ENCODE assay signal across 8 cellular contexts in genomic region chr12:120713861-120714482, GRCh38. TPM values are rescaled to one million over a fixed set of nuclear protein-coding genes. Genes with fewer than 3 reads are reported as not detected.
DNase-seq lines count a peak whose midpoint lies in the region; ATAC-seq, FAIRE-seq and TF ChIP-seq lines count a peak whose summit lies in the region.

No MANE protein-coding gene starts in this region.

- H3K4me1 ChIP-seq in HEK293 (ENCODE audit: control insufficient read depth, insufficient read depth, low read length) = peaks cover 3% of the 10 kb centered on the region; the same call in 1 of the 2 replicates

- no peaks in the 10 kb centered on the region for H3K9me3 ChIP-seq in HEK293 (ENCODE audit: control insufficient read depth, insufficient read depth, low read depth, low read length)

- CTCF ChIA-PET in BJ (lab: Yijun Ruan, JAX) = interaction anchor here (0.6 to 2.3 kb wide), 4 partner anchors 65 to 133 kb away, joined by 3 to 14 read pairs (median 4); partner anchors contain the start of gene POP5
- CTCF ChIA-PET in HEK293 (lab: Yijun Ruan, JAX) = interaction anchor here (0.6 to 1.7 kb wide), 7 partner anchors 11 to 257 kb away, joined by 3 to 9 read pairs (median 4); partner anchors contain the start of gene ACADS

- H3K27me3 ChIP-seq in BJ (ENCODE audit: control insufficient read depth, insufficient read depth, low read length) = no peaks in the 10 kb centered on the region
- no peaks in the 10 kb centered on the region for H3K27me3 ChIP-seq in bronchial epithelial cell (ENCODE audit: control insufficient read depth, insufficient read depth, low read length)

- H3K27ac ChIP-seq in HEK293 (ENCODE audit: extremely low read depth, low read depth, low read length) = no peak overlapping the region

- no peak overlapping the region for H3K4me3 ChIP-seq in BJ (ENCODE audit: low read depth, low read length)
- H3K4me3 ChIP-seq in HEK293 (ENCODE audit: low read depth, low read length) = no peak overlapping the region
- H3K4me3 ChIP-seq in WI38 (ENCODE audit: low read depth, low read length) = no peak overlapping the region
- no peak overlapping the region for H3K4me3 ChIP-seq in bronchial epithelial cell (ENCODE audit: low read depth, low read length)

- H3K36me3 ChIP-seq in BJ (ENCODE audit: control insufficient read depth, insufficient read depth, low read length) (peaks cover 15% of the 10 kb centered on the region), HEK293 (ENCODE audit: control insufficient read depth in 2 of 2, insufficient read depth in 1 of 2, low read length in 2 of 2) (peaks cover 41 to 67% of the 10 kb centered on the region in 2 experiments), bronchial epithelial cell (ENCODE audit: control insufficient read depth, insufficient read depth, low read length) (peaks cover 19% of the 10 kb centered on the region)

- POLR2A ChIA-PET in BJ (lab: Charles Lee) (interaction anchor here (0.6 kb wide), 1 partner anchor 64 kb away, joined by 5 read pairs; no protein-coding TSS in a partner anchor), HEK293 (lab: Yijun Ruan, JAX) (no interaction called here)

- TF ChIP-seq CTCF in BJ (IDR thresholded peaks at IDR 0.05; ENCODE audit: insufficient read depth, low read depth, low read length) (peak; percentile 86), HEK293 (tag by site-specific recombination; IDR thresholded peaks at IDR 0.05) (peak; percentile 60), WI38 (IDR thresholded peaks at IDR 0.05; ENCODE audit: low read depth, low read length) (peak; percentile 67), bronchial epithelial cell (IDR thresholded peaks at IDR 0.05; ENCODE audit: insufficient read depth, low read length, severe bottlenecking) (peak; percentile 87)

- DNase-seq in BJ (ENCODE audit: low read depth) (no peak), NCI-H345 (lab: John Stamatoyannopoulos, UW) (peak; percentile 78), bronchial epithelial cell (ENCODE audit: low read depth) (peak; percentile 67), kidney glomerular epithelial cell (lab: John Stamatoyannopoulos, UW) (peak; percentile 73)
- DNase-seq in stimulated activated CD4-positive, alpha-beta T cell treated with anti-CD3 and anti-CD28 coated beads, Interleukin-4, amount 100 ng/mL, for 1 hour = peak; percentile 52

- FAIRE-seq in bronchial epithelial cell (lab: Jason Lieb, UNC) = no peak

- no peak for ATAC-seq in GM18498 (IDR thresholded peaks at IDR 0.05; ENCODE audit: unreplicated experiment)

TF ChIP-seq in HEK293, 187 proteins besides CTCF, POLR2A, EP300 and RAD21 (continues in another document):
- TF ChIP-seq SP3 (tag by site-specific recombination; IDR thresholded peaks at IDR 0.05) (no peak), ZNF366 (tag by site-specific recombination; conservative IDR thresholded peaks at IDR 0.05) (no peak), ZNF639 (tag by site-specific recombination; IDR thresholded peaks at IDR 0.05) (no peak), ZNF341 (tag by site-specific recombination; IDR thresholded peaks at IDR 0.05; ENCODE audit: low read depth) (no peak), ZNF654 (tag by site-specific recombination; IDR thresholded peaks at IDR 0.05; ENCODE audit: low read depth) (peak; percentile 60), ZFP37 (tag by site-specific recombination; IDR thresholded peaks at IDR 0.05) (no peak), ZBTB11 (tag by site-specific recombination; conservative IDR thresholded peaks at IDR 0.05; ENCODE audit: low read depth) (peak; percentile 79), ZNF24 (tag by site-specific recombination; IDR thresholded peaks at IDR 0.05) (no peak), ZBTB21 (tag by site-specific recombination; IDR thresholded peaks at IDR 0.05) (no peak), ZNF266 (tag by site-specific recombination; IDR thresholded peaks at IDR 0.05; ENCODE audit: low read depth) (no peak), ZNF660 (tag by site-specific recombination; IDR thresholded peaks at IDR 0.05) (peak; percentile 74), ZFHX2 (tag by site-specific recombination; conservative IDR thresholded peaks at IDR 0.05) (no peak), IKZF3 (tag by site-specific recombination; IDR thresholded peaks at IDR 0.05) (no peak), ZNF600 (tag by site-specific recombination; IDR thresholded peaks at IDR 0.05) (peak; percentile 73)
- TF ChIP-seq, protein P1, sequence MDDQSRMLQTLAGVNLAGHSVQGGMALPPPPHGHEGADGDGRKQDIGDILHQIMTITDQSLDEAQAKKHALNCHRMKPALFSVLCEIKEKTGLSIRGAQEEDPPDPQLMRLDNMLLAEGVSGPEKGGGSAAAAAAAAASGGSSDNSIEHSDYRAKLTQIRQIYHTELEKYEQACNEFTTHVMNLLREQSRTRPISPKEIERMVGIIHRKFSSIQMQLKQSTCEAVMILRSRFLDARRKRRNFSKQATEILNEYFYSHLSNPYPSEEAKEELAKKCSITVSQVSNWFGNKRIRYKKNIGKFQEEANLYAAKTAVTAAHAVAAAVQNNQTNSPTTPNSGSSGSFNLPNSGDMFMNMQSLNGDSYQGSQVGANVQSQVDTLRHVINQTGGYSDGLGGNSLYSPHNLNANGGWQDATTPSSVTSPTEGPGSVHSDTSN (CRISPR knock-in tag; IDR thresholded peaks at IDR 0.05) = no peak
- TF ChIP-seq, protein P2, sequence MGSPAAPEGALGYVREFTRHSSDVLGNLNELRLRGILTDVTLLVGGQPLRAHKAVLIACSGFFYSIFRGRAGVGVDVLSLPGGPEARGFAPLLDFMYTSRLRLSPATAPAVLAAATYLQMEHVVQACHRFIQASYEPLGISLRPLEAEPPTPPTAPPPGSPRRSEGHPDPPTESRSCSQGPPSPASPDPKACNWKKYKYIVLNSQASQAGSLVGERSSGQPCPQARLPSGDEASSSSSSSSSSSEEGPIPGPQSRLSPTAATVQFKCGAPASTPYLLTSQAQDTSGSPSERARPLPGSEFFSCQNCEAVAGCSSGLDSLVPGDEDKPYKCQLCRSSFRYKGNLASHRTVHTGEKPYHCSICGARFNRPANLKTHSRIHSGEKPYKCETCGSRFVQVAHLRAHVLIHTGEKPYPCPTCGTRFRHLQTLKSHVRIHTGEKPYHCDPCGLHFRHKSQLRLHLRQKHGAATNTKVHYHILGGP (tag by site-specific recombination; IDR thresholded peaks at IDR 0.05) = no peak
- TF ChIP-seq, protein P3, sequence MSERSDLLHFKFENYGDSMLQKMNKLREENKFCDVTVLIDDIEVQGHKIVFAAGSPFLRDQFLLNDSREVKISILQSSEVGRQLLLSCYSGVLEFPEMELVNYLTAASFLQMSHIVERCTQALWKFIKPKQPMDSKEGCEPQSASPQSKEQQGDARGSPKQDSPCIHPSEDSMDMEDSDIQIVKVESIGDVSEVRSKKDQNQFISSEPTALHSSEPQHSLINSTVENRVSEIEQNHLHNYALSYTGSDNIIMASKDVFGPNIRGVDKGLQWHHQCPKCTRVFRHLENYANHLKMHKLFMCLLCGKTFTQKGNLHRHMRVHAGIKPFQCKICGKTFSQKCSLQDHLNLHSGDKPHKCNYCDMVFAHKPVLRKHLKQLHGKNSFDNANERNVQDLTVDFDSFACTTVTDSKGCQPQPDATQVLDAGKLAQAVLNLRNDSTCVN (tag by site-specific recombination; optimal IDR thresholded peaks at IDR 0.05) = no peak

RNA-seq across cellular contexts. Expression of gene UNC119B, which starts 3.7 kb away (rescaled TPM):
- 32.0 and 37.0 TPM in 2 replicates for polyA plus RNA-seq in BJ (2011; rRNA removed)
- 21.9 and 31.2 TPM in 2 replicates for polyA minus RNA-seq in BJ (2011; rRNA and poly(A)+ RNA removed)
- total RNA-seq in bronchial epithelial cell = 12.9 and 19.5 TPM in 2 replicates

RNA-seq across cellular contexts. Expression of gene ACADS, which starts 11.7 kb away (rescaled TPM):
- polyA plus RNA-seq in BJ (2011; rRNA removed) = 7.4 and 11.9 TPM in 2 replicates
- 3.1 and 5.2 TPM in 2 replicates for polyA minus RNA-seq in BJ (2011; rRNA and poly(A)+ RNA removed)
- 7.4 and 8.2 TPM in 2 replicates for total RNA-seq in bronchial epithelial cell

RNA-seq across cellular contexts. Expression of gene MLEC, which starts 27.0 kb away (rescaled TPM):
- 34.3 and 49.4 TPM in 2 replicates for polyA plus RNA-seq in BJ (2011; rRNA removed)
- 28.4 and 37.8 TPM in 2 replicates for polyA minus RNA-seq in BJ (2011; rRNA and poly(A)+ RNA removed)
- 60.3 and 61.9 TPM in 2 replicates for total RNA-seq in bronchial epithelial cell
